8 cellular contexts compared by ENCODE assay signal in genomic region chr16:46857261-46857962, GRCh38. TPM values are rescaled to one million over a fixed set of nuclear protein-coding genes. Genes with fewer than 3 reads are reported as not detected.
DNase-seq lines count a peak whose midpoint lies in the region; ATAC-seq, FAIRE-seq and TF ChIP-seq lines count a peak whose summit lies in the region.

No MANE protein-coding gene starts in this region.

- no peak overlapping the region for H2BK15ac ChIP-seq in H9 (ENCODE audit: low read depth, low read length)

- H3K27me3 Mint-ChIP-seq in H9 (ENCODE audit: low read depth), result no peaks in the 10 kb centered on the region; the same call in 1 of the 2 replicates

- H3K18ac ChIP-seq in H9 (ENCODE audit: insufficient read length, low read depth, low read length), result no peak overlapping the region

- intact Hi-C loops in esophagus squamous epithelium (cut with DNase I) (no loop called here), pancreas (cut with DNase I) (loop anchor here in 1 of 3 donors (5.0 kb wide), 1 partner anchor 50 kb away; no protein-coding TSS in a partner anchor)

- H2AFZ ChIP-seq in H9 (ENCODE audit: low read length), result no peak overlapping the region

- H2BK120ac ChIP-seq in H9 (ENCODE audit: low read depth, low read length, poor library complexity, severe bottlenecking), result no peak overlapping the region

- peak overlapping the region in 1 of 3 experiments; percentile 78; a peak in 1 of 7 replicates for H3K27ac Mint-ChIP-seq in H9

- H3K4me1 ChIP-seq in H9 (ENCODE audit: insufficient read depth, low read length), result peaks cover 4% of the 10 kb centered on the region
- H3K4me1 ChIP-seq in esophagus squamous epithelium, result peaks cover 0 to 60% (median 6%) of the 10 kb centered on the region in 3 donors
- H3K4me1 ChIP-seq in pancreas, result peaks cover 0 to 7% (median 4%) of the 10 kb centered on the region in 3 donors

- peak; percentile 60 to 83 (median 74) for ATAC-seq in pancreas

- H3K27ac ChIP-seq in H9 (ENCODE audit: insufficient read length, low read depth, low read length) (no peak overlapping the region), esophagus squamous epithelium (peak overlapping the region in 3 of 4 donors; percentile 73 to 87 (median 87)), pancreas (no peak overlapping the region)

- H4K8ac ChIP-seq in H9 (replicated peaks; ENCODE audit: insufficient read length, low read depth, low read length), result no peak overlapping the region

- no peak overlapping the region for H3K4me3 ChIP-seq in esophagus squamous epithelium
- no peak overlapping the region for H3K4me3 ChIP-seq in pancreas

- H3K23ac ChIP-seq in H9 (ENCODE audit: insufficient read length, low read depth, low read length), result no peak overlapping the region

- H4K5ac ChIP-seq in H9 (ENCODE audit: insufficient read length, low read depth, low read length), result no peak overlapping the region

- H3K4me1 Mint-ChIP-seq in H9, result peaks cover 8 to 11% of the 10 kb centered on the region in 2 experiments

- whole genome bisulfite sequencing in H9 (ENCODE audit: extremely low coverage, insufficient read length, low lambda C conversion rate), result no CpG with 5 or more reads among the region's 7 CpGs
- 36 to 44% methylated on average over 7 of the region's 7 CpGs for WGBS in esophagus squamous epithelium, 2 donors
- WGBS in pancreas, 2 donors, result 36 to 42% methylated on average over 7 of the region's 7 CpGs

- no peak overlapping the region for H3T11ph ChIP-seq in H9 (ENCODE audit: low read length)

- H3K36me3 ChIP-seq in esophagus squamous epithelium (no peaks in the 10 kb centered on the region), pancreas (no peaks in the 10 kb centered on the region)

- H3K27me3 ChIP-seq in H9 (ENCODE audit: insufficient read depth, low read length) (no peaks in the 10 kb centered on the region), esophagus squamous epithelium (no peaks in the 10 kb centered on the region), pancreas (no peaks in the 10 kb centered on the region)

- H3K4ac ChIP-seq in H9 (ENCODE audit: low read depth, low read length), result no peak overlapping the region

- H3K9me3 ChIP-seq in H9 (ENCODE audit: control insufficient read depth, low read depth, low read length) (no peaks in the 10 kb centered on the region), esophagus squamous epithelium (no peaks in the 10 kb centered on the region), pancreas (no peaks in the 10 kb centered on the region)

- TF ChIP-seq CTCF in H9 (conservative IDR thresholded peaks at IDR 0.05), result peak; percentile 55; the same call in 2 of the 3 replicates
- TF ChIP-seq CTCF in esophagus squamous epithelium (IDR thresholded peaks at IDR 0.05), result peak in 5 of 6 experiments; percentile 27 to 58 (median 43)
- peak in 3 of 4 donors; percentile 28 to 36 (median 35) for TF ChIP-seq CTCF in pancreas (IDR thresholded peaks at IDR 0.05)

- no peak for FAIRE-seq in pancreas (lab: Jason Lieb, UNC)
- FAIRE-seq in GM12892 (lab: Jason Lieb, UNC), result no peak

- H2BK5ac ChIP-seq in H9 (ENCODE audit: insufficient read length, low read length), result no peak overlapping the region

- no peaks in the 10 kb centered on the region; a peak in 1 of 7 replicates for H3K36me3 Mint-ChIP-seq in H9 (ENCODE audit: insufficient read depth in 1 of 3, low read depth in 3 of 3)

- TF ChIP-seq POLR2A in esophagus squamous epithelium (IDR thresholded peaks at IDR 0.05) (no peak), GM12892 (IDR thresholded peaks at IDR 0.05; ENCODE audit: low read depth, low read length) (no peak)

- H3K4me2 ChIP-seq in H9 (ENCODE audit: insufficient read depth, insufficient read length, low read length), result no peak overlapping the region

- no peak overlapping the region for H3K9ac ChIP-seq in H9 (ENCODE audit: extremely low read depth, insufficient read length, low read length)

- H4K91ac ChIP-seq in H9 (ENCODE audit: insufficient read length, low read depth, low read length), result no peak overlapping the region

- H3K9me3 Mint-ChIP-seq in H9, result peaks cover 0 to 3% of the 10 kb centered on the region in 2 experiments; a peak in 1 of 5 replicates

- no peaks in the 10 kb centered on the region for H3K23me2 ChIP-seq in H9 (ENCODE audit: insufficient read length, low read depth, low read length, poor library complexity, severe bottlenecking)

- H2BK12ac ChIP-seq in H9 (ENCODE audit: insufficient read length, low read depth, low read length), result no peak overlapping the region

- H3K56ac ChIP-seq in H9 (ENCODE audit: insufficient read length, low read depth, low read length), result no peak overlapping the region

- DNase-seq in AG08395 (ENCODE audit: low spot score), result peak; percentile 72
- DNase-seq in H9, result no peak
- peak; percentile 18 for DNase-seq in OCI-M1 (lab: John Stamatoyannopoulos, UW)
- no peak for DNase-seq in esophagus squamous epithelium (lab: John Stamatoyannopoulos, UW)
- DNase-seq in pancreas, result peak in 3 of 6 donors; percentile 21 to 47 (median 42)
- DNase-seq in effector CD4-positive, alpha-beta T cell, result no peak
- DNase-seq in GM12892 (ENCODE audit: insufficient read length), result no peak
- DNase-seq in central memory CD4-positive, alpha-beta T cell, result no peak

- H3K79me1 ChIP-seq in H9 (ENCODE audit: insufficient read depth, low read depth, low read length, poor library complexity, severe bottlenecking), result no peaks in the 10 kb centered on the region

- no peaks in the 10 kb centered on the region for H4K20me1 ChIP-seq in H9 (ENCODE audit: control insufficient read depth, insufficient read depth, insufficient read length)

- H2AK5ac ChIP-seq in H9 (ENCODE audit: insufficient read length, low read length), result no peak overlapping the region

- H2BK20ac ChIP-seq in H9 (ENCODE audit: low read depth, low read length, poor library complexity, severe bottlenecking), result no peak overlapping the region

- H3K14ac ChIP-seq in H9 (ENCODE audit: insufficient read depth, low read length), result no peak overlapping the region

- no peaks in the 10 kb centered on the region for H3K79me2 ChIP-seq in H9 (ENCODE audit: insufficient read depth, low read length)

- H3K4me3 Mint-ChIP-seq in H9, result no peak overlapping the region

RNA-seq across cellular contexts. Expression of gene C16orf87, which starts 26.4 kb away (rescaled TPM):
- total RNA-seq in H9 (2021) (16.7 and 18.2 TPM in 2 replicates), esophagus squamous epithelium (1 to 10 TPM; 5.7 to 7.6 (median 7.0) TPM), pancreas (1 to 10 TPM; 1.9 to 3.1 (median 2.3) TPM)
- polyA plus RNA-seq in pancreas, result 1 to 10 TPM; 1.0 to 2.3 TPM
- 28.3 TPM for polyA plus RNA-seq in GM12892 (2012; ENCODE audit: missing spikeins)

RNA-seq across cellular contexts. Expression of gene GPT2, which starts 26.8 kb away (rescaled TPM):
- total RNA-seq in H9 (2021) (68.3 and 68.8 TPM in 2 replicates), esophagus squamous epithelium (100 to 1,000 TPM in 1 of 4 donors, 10 to 100 TPM in 3; 43.3 to 113 (median 77.2) TPM), pancreas (100 to 1,000 TPM in 2 of 6 donors, 10 to 100 TPM in 4; 29.7 to 122 (median 60.5) TPM)
- 10 to 100 TPM; 91.8 to 95.6 TPM for polyA plus RNA-seq in pancreas
- polyA plus RNA-seq in GM12892 (2012; ENCODE audit: missing spikeins), result 2.9 TPM

Comparison
In these comparisons a context has a peak if more than half of its experiments do, and no peak if none do; other contexts are left out.
1. DNase-seq: peak in AG08395 (single experiment) and OCI-M1 (single experiment); none in H9 (single experiment), esophagus squamous epithelium (single experiment), effector CD4-positive, alpha-beta T cell (single experiment), GM12892 (single experiment) and central memory CD4-positive, alpha-beta T cell (single experiment).
2. H3K27ac ChIP-seq: peak in esophagus squamous epithelium (3 of 4); none in H9 (single experiment) and pancreas (0 of 4).
3. Peak in every context shown above with its lines, with median percentiles within 50 percentile points of each other: CTCF ChIP-seq.